ENCODE assay signal across 10 cellular contexts in genomic region chr13:59734393-59734792, GRCh38.
DNase-seq lines count a peak whose midpoint lies in the region; ATAC-seq and TF ChIP-seq lines count a peak whose summit lies in the region.
"Had no signal": no experiment of that assay in that cellular context is flagged by ENCODE, and none has a peak within 500 bp of the region (broad histone marks: within the 10 kb centered on the region; RNA-seq: fewer than 3 reads in every experiment).

No MANE protein-coding gene starts in this region.

- H3K4me2 ChIP-seq in BLaER1: peak overlapping the region; percentile 62

- no peaks in the 10 kb centered on the region for H3K36me3 Mint-ChIP-seq in activated T-cell treated with anti-CD3 and anti-CD28 coated beads, Interleukin-2, amount 50 U/mL, for 24 hours (ENCODE audit: low read depth)

- TF ChIP-seq CTCF in ascending aorta (IDR thresholded peaks at IDR 0.05): no peak

- H3K27ac Mint-ChIP-seq in activated T-cell treated with anti-CD3 and anti-CD28 coated beads, Interleukin-2, amount 50 U/mL, for 24 hours: no peak overlapping the region

- no peak overlapping the region for H3K9ac ChIP-seq in BLaER1

- intact Hi-C loops in ascending aorta (cut with DNase I) (no loop called here), cardiac septum (cut with DNase I) (no loop called here)

- H3K27me3 ChIP-seq in BLaER1: no peaks in the 10 kb centered on the region
- H3K27me3 ChIP-seq in ascending aorta: no peaks in the 10 kb centered on the region

- no peak overlapping the region for H3K4me3 ChIP-seq in BLaER1
- no peak overlapping the region for H3K4me3 ChIP-seq in ascending aorta

- H3K4me1 ChIP-seq in BLaER1 (peaks cover 9% of the 10 kb centered on the region), ascending aorta (peaks cover 0 to 4% of the 10 kb centered on the region in 2 donors)

- H3K9me3 Mint-ChIP-seq in activated T-cell treated with anti-CD3 and anti-CD28 coated beads, Interleukin-2, amount 50 U/mL, for 24 hours: no peaks in the 10 kb centered on the region

- ATAC-seq in GM18873 (IDR thresholded peaks at IDR 0.05; ENCODE audit: low FRiP score, unreplicated experiment) (peak; percentile 100), HG02642 (IDR thresholded peaks at IDR 0.05; ENCODE audit: poor library complexity, unreplicated experiment) (peak; percentile 100), HG03575 (IDR thresholded peaks at IDR 0.05; ENCODE audit: extremely low read depth, insufficient number of reproducible peaks, low FRiP score, unreplicated experiment) (peak; percentile 100)
- ATAC-seq: Panc1 had no signal

- H3K27ac ChIP-seq in BLaER1 (no peak overlapping the region), ascending aorta (no peak overlapping the region)

- H3K9me3 ChIP-seq in BLaER1: no peaks in the 10 kb centered on the region
- H3K9me3 ChIP-seq in ascending aorta: no peaks in the 10 kb centered on the region

- no peak overlapping the region for H3K4me3 Mint-ChIP-seq in activated T-cell treated with anti-CD3 and anti-CD28 coated beads, Interleukin-2, amount 50 U/mL, for 24 hours

- no peaks in the 10 kb centered on the region for H3K27me3 Mint-ChIP-seq in activated T-cell treated with anti-CD3 and anti-CD28 coated beads, Interleukin-2, amount 50 U/mL, for 24 hours

- no peak for DNase-seq in activated T-cell treated with anti-CD3 and anti-CD28 coated beads, Interleukin-2, amount 50 U/mL, for 24 hours
- DNase-seq in ecto neural progenitor cell (ENCODE audit: low spot score): no peak
- DNase-seq in ascending aorta (ENCODE audit: low spot score in 2 of 2): no peak
- DNase-seq in cardiac septum (ENCODE audit: low spot score): no peak
- DNase-seq: Calu3 had no signal

- H3K36me3 ChIP-seq in BLaER1 (no peaks in the 10 kb centered on the region), ascending aorta (no peaks in the 10 kb centered on the region)

- no peaks in the 10 kb centered on the region for H4K20me1 ChIP-seq in BLaER1

- peaks cover 2% of the 10 kb centered on the region for H3K4me1 Mint-ChIP-seq in activated T-cell treated with anti-CD3 and anti-CD28 coated beads, Interleukin-2, amount 50 U/mL, for 24 hours (ENCODE audit: low read depth)
